Comparison of ENCODE assay signal across 2 cellular contexts in the genomic region with DNA sequence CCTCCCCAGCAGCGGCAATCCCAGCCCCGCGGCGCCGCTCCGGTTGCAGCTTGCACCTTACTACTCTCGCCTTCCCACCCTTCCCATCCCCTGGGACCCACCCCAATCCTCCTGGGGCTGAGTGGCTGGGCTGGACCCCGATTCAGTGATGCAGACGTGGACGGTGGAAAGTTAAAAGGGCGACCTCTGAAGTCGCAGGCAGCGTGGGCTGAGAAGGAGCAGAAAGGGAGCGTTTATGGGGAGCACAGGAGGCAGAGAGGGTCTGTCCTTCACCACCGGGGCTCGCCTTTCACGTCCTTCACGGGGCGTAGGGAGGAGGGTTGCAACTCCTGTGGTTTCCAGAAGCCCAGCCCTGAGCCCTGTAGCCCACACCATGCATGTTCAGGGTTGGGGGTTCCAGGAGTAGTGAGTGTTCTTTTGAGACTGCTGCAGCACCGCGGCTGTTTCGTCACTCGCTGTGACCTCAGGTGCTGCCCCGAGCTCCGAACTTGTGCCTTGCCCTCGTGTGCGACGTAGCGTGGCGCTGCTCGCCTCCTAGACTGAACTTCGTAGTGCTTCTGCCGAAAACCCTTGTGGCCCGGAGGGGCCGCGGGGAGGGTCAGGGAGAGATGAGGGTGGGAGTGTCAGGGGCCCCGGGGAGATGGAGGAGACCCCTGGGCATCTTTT.
TF ChIP-seq lines count a peak whose summit lies in the region.

No MANE protein-coding gene starts in this region.

TF ChIP-seq in HCT116, 20 proteins besides CTCF, POLR2A, EP300 and RAD21 (continued from another document):
- TF ChIP-seq EGR1 (IDR thresholded peaks at IDR 0.05; ENCODE audit: low read depth) (no peak), SP1 (IDR thresholded peaks at IDR 0.05; ENCODE audit: low read depth) (no peak), CBX3 (IDR thresholded peaks at IDR 0.05; ENCODE audit: low read depth) (no peak)

TF ChIP-seq in SK-N-SH treated with all-trans-retinoic acid at 6 μM for 48 hours, 23 proteins besides CTCF, POLR2A, EP300 and RAD21 (continued from another document):
- TF ChIP-seq, protein P1, sequence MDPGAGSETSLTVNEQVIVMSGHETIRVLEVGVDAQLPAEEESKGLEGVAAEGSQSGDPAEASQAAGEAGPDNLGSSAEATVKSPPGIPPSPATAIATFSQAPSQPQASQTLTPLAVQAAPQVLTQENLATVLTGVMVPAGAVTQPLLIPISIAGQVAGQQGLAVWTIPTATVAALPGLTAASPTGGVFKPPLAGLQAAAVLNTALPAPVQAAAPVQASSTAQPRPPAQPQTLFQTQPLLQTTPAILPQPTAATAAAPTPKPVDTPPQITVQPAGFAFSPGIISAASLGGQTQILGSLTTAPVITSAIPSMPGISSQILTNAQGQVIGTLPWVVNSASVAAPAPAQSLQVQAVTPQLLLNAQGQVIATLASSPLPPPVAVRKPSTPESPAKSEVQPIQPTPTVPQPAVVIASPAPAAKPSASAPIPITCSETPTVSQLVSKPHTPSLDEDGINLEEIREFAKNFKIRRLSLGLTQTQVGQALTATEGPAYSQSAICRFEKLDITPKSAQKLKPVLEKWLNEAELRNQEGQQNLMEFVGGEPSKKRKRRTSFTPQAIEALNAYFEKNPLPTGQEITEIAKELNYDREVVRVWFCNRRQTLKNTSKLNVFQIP (CRISPR knock-in tag; IDR thresholded peaks at IDR 0.05; ENCODE audit: borderline replicate concordance, low read depth) = no peak
- TF ChIP-seq ZC3H10 (CRISPR knock-in tag; IDR thresholded peaks at IDR 0.05) (no peak), PPARA (CRISPR knock-in tag; IDR thresholded peaks at IDR 0.05; ENCODE audit: borderline replicate concordance) (no peak)
TF ChIP-seq in SK-N-SH treated with all-trans-retinoic acid at 6 μM for 48 hours: peak in this region for 0.
